ENCODE assay signal across 20 cellular contexts in genomic region chr11:109954534-109954933, GRCh38.
"Had no signal": no experiment of that assay in that cellular context is flagged by ENCODE, and none has a peak within 500 bp of the region (broad histone marks: within the 10 kb centered on the region; RNA-seq: fewer than 3 reads in every experiment).

No MANE protein-coding gene starts in this region.

- H3K27ac ChIP-seq: colonic mucosa, esophagus squamous epithelium, hepatocyte, neutrophil, spleen had no signal

- ATAC-seq: left colon; left ventricle myocardium superior; sciatic nerve; stimulated activated naive B cell treated with anti-CD40 and anti-IgM and Interleukin-4, amounts not matched to agents 10 μg/mL and 1 μg/mL and 100 μg/mL, for 72 hours had no signal

- H3K4me1 ChIP-seq: colonic mucosa, esophagus squamous epithelium had no signal

- DNase-seq: colonic mucosa; dermis blood vessel endothelial cell; esophagus squamous epithelium; foreskin fibroblast; head of caudate nucleus; left colon; left ventricle myocardium superior; mesendoderm; naive B cell; spleen; stimulated activated CD4-positive, alpha-beta T cell treated with anti-CD3 and anti-CD28 coated beads, Interleukin-15, amount 100 ng/mL, for 24 hours; stimulated activated CD4-positive, alpha-beta T cell treated with anti-CD3 and anti-CD28 coated beads, Interleukin-1b, Interleukin-23, amount 100 ng/mL, for 48 hours; stimulated activated CD4-positive, alpha-beta T cell treated with anti-CD3 and anti-CD28 coated beads, Interleukin-4, amount 100 ng/mL, for 24 hours; stimulated activated naive B cell treated with anti-CD40 and anti-IgM and Interleukin-4, amounts not matched to agents 10 μg/mL and 1 μg/mL and 100 μg/mL, for 72 hours had no signal

- H3K27ac Mint-ChIP-seq: nephron; stimulated activated naive B cell treated with anti-CD40 and anti-IgM and Interleukin-4, amounts not matched to agents 10 μg/mL and 1 μg/mL and 100 μg/mL, for 72 hours; type B pancreatic cell had no signal

- H3K27me3 ChIP-seq: colonic mucosa, hepatocyte, neutrophil, spleen had no signal

- H3K36me3 Mint-ChIP-seq: type B pancreatic cell had no signal

- H3K79me2 ChIP-seq: hepatocyte had no signal

- H3K27me3 Mint-ChIP-seq: type B pancreatic cell had no signal

- H3K9me3 ChIP-seq: colonic mucosa, esophagus squamous epithelium, neutrophil, spleen had no signal

- H3K4me3 ChIP-seq: colonic mucosa, esophagus squamous epithelium, hepatocyte, lung, spleen had no signal

- H3K36me3 ChIP-seq: colonic mucosa, esophagus squamous epithelium, neutrophil, spleen had no signal

- H3K4me3 Mint-ChIP-seq: nephron; stimulated activated naive B cell treated with anti-CD40 and anti-IgM and Interleukin-4, amounts not matched to agents 10 μg/mL and 1 μg/mL and 100 μg/mL, for 72 hours; type B pancreatic cell had no signal

- H3K4me2 ChIP-seq: hepatocyte had no signal

- H2AFZ ChIP-seq: hepatocyte had no signal

- H3K9me3 Mint-ChIP-seq: nephron; stimulated activated naive B cell treated with anti-CD40 and anti-IgM and Interleukin-4, amounts not matched to agents 10 μg/mL and 1 μg/mL and 100 μg/mL, for 72 hours; type B pancreatic cell had no signal
